ENCODE assay signal across 34 cellular contexts in the genomic region with DNA sequence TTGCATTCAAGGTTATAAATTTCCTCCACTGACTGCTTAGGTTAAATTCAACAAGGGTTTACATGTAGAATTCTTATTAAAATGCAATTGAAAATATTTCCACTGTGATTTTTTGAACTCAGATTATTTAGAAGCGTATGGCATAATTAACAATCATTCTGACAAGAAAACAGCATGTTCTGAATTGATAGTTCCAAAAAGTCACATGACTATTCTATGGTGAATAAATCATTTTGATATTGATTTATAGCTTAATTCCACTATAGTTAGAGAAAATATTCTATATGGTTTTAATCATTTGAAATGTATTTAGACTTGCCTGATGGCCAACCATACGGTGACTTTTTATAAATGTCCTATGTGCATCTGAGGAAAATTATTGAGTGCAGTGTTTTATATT.
"Had no signal": no experiment of that assay in that cellular context is flagged by ENCODE, and none has a peak within 500 bp of the region (broad histone marks: within the 10 kb centered on the region; RNA-seq: fewer than 3 reads in every experiment).

No MANE protein-coding gene starts in this region.

- H3K9ac ChIP-seq: KMS-11 had no signal

- DNase-seq: Karpas-422, Kasumi-1, MG63, MM.1S, MV-4-11, NCI-H1048, NCI-H1092, NCI-H1092 treated with DMSO at 0.1 percent for 48 hours, NCI-H1105, NCI-H1105 treated with DMSO at 0.1 percent for 48 hours, NCI-H1417, NCI-H1417 treated with DMSO at 0.1 percent for 48 hours, NCI-H1436, NCI-H1436 treated with DMSO at 0.1 percent for 48 hours, NCI-H146, NCI-H1694, NCI-H1694 treated with DMSO at 0.1 percent for 48 hours, NCI-H187, NCI-H187 treated with DMSO at 0.1 percent for 48 hours, NCI-H1930, NCI-H2029, NCI-H2029 treated with DMSO at 0.1 percent for 48 hours, NCI-H2081, NCI-H2081 treated with DMSO at 0.1 percent for 48 hours, NCI-H2107, NCI-H2171, NCI-H2171 treated with DMSO at 0.1 percent for 48 hours, NCI-H2227 treated with DMSO at 0.1 percent for 48 hours, NCI-H226, NCI-H345, NCI-H446, NCI-H446 treated with DMSO at 0.1 percent for 48 hours, NCI-H510A had no signal

- H3K27me3 ChIP-seq: MG63 had no signal

- H3K27ac ChIP-seq: KMS-11 had no signal

- H3K4me3 ChIP-seq: MG63 had no signal

- H3K36me3 ChIP-seq: MG63 had no signal

- H3K4me2 ChIP-seq: KMS-11 had no signal
